ENCODE assay signal across 1 cellular context in the genomic region with DNA sequence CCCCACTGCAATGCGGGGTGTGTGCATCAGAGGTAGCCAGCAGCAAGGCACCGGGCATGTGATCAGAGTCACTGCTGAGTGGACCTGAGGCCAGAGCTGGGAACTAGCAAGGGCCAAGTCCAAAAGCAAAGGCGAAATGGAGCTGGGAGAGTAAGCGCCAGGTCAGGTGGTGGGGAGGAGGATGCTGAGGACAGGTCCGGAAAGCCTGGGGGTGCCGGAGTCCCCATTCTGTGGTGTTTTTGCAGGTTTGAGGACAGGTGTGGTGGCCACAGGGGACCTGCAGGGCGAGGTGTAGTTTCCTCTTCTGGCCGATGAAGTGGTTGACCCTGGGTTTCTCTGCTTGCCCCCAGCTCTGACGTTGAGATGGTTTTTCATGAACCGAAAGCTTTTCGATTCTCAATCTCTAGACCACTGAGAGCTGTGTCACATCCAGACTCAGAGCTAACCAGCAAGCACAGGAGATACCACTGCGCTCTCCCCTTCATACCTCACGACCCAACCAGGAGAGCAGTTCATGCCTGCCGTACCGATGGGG.
TF ChIP-seq lines count a peak whose summit lies in the region.

No MANE protein-coding gene starts in this region.

TF ChIP-seq in SK-N-SH, 30 proteins besides CTCF, POLR2A, EP300 and RAD21 (continued from another document):
- TF ChIP-seq, protein P1, sequence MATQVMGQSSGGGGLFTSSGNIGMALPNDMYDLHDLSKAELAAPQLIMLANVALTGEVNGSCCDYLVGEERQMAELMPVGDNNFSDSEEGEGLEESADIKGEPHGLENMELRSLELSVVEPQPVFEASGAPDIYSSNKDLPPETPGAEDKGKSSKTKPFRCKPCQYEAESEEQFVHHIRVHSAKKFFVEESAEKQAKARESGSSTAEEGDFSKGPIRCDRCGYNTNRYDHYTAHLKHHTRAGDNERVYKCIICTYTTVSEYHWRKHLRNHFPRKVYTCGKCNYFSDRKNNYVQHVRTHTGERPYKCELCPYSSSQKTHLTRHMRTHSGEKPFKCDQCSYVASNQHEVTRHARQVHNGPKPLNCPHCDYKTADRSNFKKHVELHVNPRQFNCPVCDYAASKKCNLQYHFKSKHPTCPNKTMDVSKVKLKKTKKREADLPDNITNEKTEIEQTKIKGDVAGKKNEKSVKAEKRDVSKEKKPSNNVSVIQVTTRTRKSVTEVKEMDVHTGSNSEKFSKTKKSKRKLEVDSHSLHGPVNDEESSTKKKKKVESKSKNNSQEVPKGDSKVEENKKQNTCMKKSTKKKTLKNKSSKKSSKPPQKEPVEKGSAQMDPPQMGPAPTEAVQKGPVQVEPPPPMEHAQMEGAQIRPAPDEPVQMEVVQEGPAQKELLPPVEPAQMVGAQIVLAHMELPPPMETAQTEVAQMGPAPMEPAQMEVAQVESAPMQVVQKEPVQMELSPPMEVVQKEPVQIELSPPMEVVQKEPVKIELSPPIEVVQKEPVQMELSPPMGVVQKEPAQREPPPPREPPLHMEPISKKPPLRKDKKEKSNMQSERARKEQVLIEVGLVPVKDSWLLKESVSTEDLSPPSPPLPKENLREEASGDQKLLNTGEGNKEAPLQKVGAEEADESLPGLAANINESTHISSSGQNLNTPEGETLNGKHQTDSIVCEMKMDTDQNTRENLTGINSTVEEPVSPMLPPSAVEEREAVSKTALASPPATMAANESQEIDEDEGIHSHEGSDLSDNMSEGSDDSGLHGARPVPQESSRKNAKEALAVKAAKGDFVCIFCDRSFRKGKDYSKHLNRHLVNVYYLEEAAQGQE (IDR thresholded peaks at IDR 0.05; ENCODE audit: low read depth, low read length), result no peak
- TF ChIP-seq RCOR1 (IDR thresholded peaks at IDR 0.05; ENCODE audit: low read length), result no peak
